ENCODE assay signal across 25 cellular contexts in genomic region chr5:72943307-72943706, GRCh38.
"Had no signal": no experiment of that assay in that cellular context is flagged by ENCODE, and none has a peak within 500 bp of the region (broad histone marks: within the 10 kb centered on the region; RNA-seq: fewer than 3 reads in every experiment).

No MANE protein-coding gene starts in this region.

- H3K9me3 ChIP-seq: neutrophil, pancreas, prostate gland, right lobe of liver, sigmoid colon, stomach, thoracic aorta, thyroid gland, tibial nerve, upper lobe of left lung, vagina had no signal

- H3K4me3 ChIP-seq: pancreas, prostate gland, right lobe of liver, sigmoid colon, stomach, thoracic aorta, thyroid gland, tibial nerve, upper lobe of left lung, vagina had no signal

- H3K4me1 ChIP-seq: prostate gland, right lobe of liver, vagina had no signal

- H3K27me3 ChIP-seq: neutrophil, pancreas, right lobe of liver, sigmoid colon, stomach, thyroid gland, tibial nerve, upper lobe of left lung, vagina had no signal

- FAIRE-seq: pancreas, small intestine, urothelium cell line had no signal

- ATAC-seq: natural killer cell treated with Interleukin-12 subunit alpha and Interleukin-12 subunit beta and Interleukin-15 and Interleukin-18, amount 100 ng/mL, for 72 hours; pancreas; right cardiac atrium; right lobe of liver; stimulated activated effector memory CD8-positive, alpha-beta T cell treated with anti-CD3 and anti-CD28 coated beads, Interleukin-12 subunit alpha, Interleukin-12 subunit beta, amount 100 ng/mL, for 72 hours; stimulated activated naive B cell treated with anti-CD40 and anti-IgM and Interleukin-4, amounts not matched to agents 10 μg/mL and 1 μg/mL and 100 μg/mL, for 72 hours had no signal

- H3K27ac ChIP-seq: neutrophil, pancreas, prostate gland, right lobe of liver, sigmoid colon, stomach, thoracic aorta, thyroid gland, tibial nerve, upper lobe of left lung, vagina had no signal

- DNase-seq: nephron progenitor cell; nucleus accumbens; pancreas; right cardiac atrium; right lobe of liver; sigmoid colon; small intestine; stimulated activated CD4-positive, alpha-beta T cell treated with anti-CD3 and anti-CD28 coated beads, Interleukin-15, amount 100 ng/mL, for 24 hours; stimulated activated CD4-positive, alpha-beta T cell treated with anti-CD3 and anti-CD28 coated beads, Interleukin-2, amount 100 ng/mL, for 24 hours; stimulated activated CD4-positive, alpha-beta T cell treated with anti-CD3 and anti-CD28 coated beads, Interleukin-2, amount 100 ng/mL, for 48 hours; stimulated activated CD4-positive, alpha-beta T cell treated with anti-CD3 and anti-CD28 coated beads, Interleukin-4, amount 100 ng/mL, for 24 hours; stimulated activated naive B cell treated with anti-CD40 and anti-IgM and Interleukin-4, amounts not matched to agents 10 μg/mL and 1 μg/mL and 100 μg/mL, for 72 hours; stimulated activated naive CD4-positive, alpha-beta T cell treated with Interleukin-2 at 50 U/mL for 16 hours; stomach; thyroid gland; trophoblast cell; upper lobe of left lung had no signal

- H3K36me3 ChIP-seq: neutrophil, pancreas, prostate gland, right lobe of liver, sigmoid colon, stomach, thoracic aorta, thyroid gland, tibial nerve, upper lobe of left lung, vagina had no signal
